In the genomic region with DNA sequence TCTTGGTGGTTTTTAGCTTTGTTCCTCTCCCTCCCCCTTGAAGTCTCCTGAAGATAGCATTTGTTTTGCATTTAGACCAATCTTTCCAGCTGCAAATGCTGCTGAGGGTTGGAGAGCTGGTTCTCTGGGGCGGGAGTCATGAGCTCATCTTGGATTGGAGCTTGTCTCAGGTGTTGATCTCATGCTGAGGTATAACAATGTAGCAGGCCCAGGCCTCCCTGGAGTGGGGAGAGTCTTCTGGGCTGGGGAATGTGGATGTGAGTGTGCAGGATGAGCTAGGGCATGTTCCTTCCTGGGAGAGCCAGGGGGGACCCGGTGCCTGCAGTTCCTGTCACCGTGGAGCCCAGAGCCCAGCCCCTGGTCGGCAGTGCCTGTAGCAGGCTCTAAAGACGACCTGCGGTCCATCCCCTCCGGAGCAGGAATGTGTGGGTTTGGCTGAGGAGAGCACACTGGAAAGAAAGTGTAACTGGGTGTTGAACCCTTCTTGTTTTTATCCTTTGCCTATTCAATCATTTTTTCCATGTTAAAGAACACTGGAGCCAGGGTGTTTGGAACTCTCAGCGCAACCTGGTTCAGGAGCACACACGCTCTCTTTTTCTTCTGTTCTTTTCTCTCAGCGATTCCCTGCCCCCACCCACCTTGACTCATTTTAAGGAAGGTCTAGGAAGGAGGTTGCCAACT, we compare ENCODE assay signal across 1 cellular context.
TF ChIP-seq lines count a peak whose summit lies in the region.

No MANE protein-coding gene starts in this region.

TF ChIP-seq in WTC11, 78 proteins besides CTCF, POLR2A, EP300 and RAD21 (continued from another document):
- peak; percentile 89; the same call in 1 of the 2 replicates for TF ChIP-seq FOXP4 (CRISPR knock-in tag; IDR thresholded peaks at IDR 0.05)
- no peak for TF ChIP-seq NFATC4 (CRISPR knock-in tag; IDR thresholded peaks at IDR 0.05)
- TF ChIP-seq, protein P1, sequence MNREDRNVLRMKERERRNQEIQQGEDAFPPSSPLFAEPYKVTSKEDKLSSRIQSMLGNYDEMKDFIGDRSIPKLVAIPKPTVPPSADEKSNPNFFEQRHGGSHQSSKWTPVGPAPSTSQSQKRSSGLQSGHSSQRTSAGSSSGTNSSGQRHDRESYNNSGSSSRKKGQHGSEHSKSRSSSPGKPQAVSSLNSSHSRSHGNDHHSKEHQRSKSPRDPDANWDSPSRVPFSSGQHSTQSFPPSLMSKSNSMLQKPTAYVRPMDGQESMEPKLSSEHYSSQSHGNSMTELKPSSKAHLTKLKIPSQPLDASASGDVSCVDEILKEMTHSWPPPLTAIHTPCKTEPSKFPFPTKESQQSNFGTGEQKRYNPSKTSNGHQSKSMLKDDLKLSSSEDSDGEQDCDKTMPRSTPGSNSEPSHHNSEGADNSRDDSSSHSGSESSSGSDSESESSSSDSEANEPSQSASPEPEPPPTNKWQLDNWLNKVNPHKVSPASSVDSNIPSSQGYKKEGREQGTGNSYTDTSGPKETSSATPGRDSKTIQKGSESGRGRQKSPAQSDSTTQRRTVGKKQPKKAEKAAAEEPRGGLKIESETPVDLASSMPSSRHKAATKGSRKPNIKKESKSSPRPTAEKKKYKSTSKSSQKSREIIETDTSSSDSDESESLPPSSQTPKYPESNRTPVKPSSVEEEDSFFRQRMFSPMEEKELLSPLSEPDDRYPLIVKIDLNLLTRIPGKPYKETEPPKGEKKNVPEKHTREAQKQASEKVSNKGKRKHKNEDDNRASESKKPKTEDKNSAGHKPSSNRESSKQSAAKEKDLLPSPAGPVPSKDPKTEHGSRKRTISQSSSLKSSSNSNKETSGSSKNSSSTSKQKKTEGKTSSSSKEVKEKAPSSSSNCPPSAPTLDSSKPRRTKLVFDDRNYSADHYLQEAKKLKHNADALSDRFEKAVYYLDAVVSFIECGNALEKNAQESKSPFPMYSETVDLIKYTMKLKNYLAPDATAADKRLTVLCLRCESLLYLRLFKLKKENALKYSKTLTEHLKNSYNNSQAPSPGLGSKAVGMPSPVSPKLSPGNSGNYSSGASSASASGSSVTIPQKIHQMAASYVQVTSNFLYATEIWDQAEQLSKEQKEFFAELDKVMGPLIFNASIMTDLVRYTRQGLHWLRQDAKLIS (CRISPR knock-in tag; IDR thresholded peaks at IDR 0.05; ENCODE audit: borderline replicate concordance), result peak; percentile 96
- TF ChIP-seq NFE2L1 (CRISPR knock-in tag; IDR thresholded peaks at IDR 0.05), result peak; percentile 35; the same call in 1 of the 2 replicates
- peak; percentile 53; the same call in 1 of the 2 replicates for TF ChIP-seq TP53 (CRISPR knock-in tag; IDR thresholded peaks at IDR 0.05)
- TF ChIP-seq GTF2I (CRISPR knock-in tag; conservative IDR thresholded peaks at IDR 0.05), result 0 out of 2 replicates have a peak, but pooled peaks have one; percentile 29
- TF ChIP-seq, protein P2, sequence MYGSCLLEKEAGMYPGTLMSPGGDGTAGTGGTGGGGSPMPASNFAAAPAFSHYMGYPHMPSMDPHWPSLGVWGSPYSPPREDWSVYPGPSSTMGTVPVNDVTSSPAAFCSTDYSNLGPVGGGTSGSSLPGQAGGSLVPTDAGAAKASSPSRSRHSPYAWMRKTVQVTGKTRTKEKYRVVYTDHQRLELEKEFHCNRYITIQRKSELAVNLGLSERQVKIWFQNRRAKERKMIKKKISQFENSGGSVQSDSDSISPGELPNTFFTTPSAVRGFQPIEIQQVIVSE (CRISPR knock-in tag; IDR thresholded peaks at IDR 0.05; ENCODE audit: borderline replicate concordance), result no peak
- TF ChIP-seq FOXK1 (CRISPR knock-in tag; IDR thresholded peaks at IDR 0.05), result peak; percentile 87
- TF ChIP-seq ZNF263 (CRISPR knock-in tag; IDR thresholded peaks at IDR 0.05; ENCODE audit: low read depth), result no peak
- 0 out of 2 replicates have a peak, but pooled peaks have one; percentile 15 for TF ChIP-seq ZNF671 (CRISPR knock-in tag; IDR thresholded peaks at IDR 0.05)
- TF ChIP-seq NR3C1 (CRISPR knock-in tag; conservative IDR thresholded peaks at IDR 0.05; ENCODE audit: low read depth), result no peak
- peak; percentile 87 for TF ChIP-seq ZBTB21 (CRISPR knock-in tag; IDR thresholded peaks at IDR 0.05; ENCODE audit: borderline replicate concordance)
- 0 out of 2 replicates have a peak, but pooled peaks have one; percentile 32 for TF ChIP-seq CREM (CRISPR knock-in tag; IDR thresholded peaks at IDR 0.05)
- TF ChIP-seq, protein P3, sequence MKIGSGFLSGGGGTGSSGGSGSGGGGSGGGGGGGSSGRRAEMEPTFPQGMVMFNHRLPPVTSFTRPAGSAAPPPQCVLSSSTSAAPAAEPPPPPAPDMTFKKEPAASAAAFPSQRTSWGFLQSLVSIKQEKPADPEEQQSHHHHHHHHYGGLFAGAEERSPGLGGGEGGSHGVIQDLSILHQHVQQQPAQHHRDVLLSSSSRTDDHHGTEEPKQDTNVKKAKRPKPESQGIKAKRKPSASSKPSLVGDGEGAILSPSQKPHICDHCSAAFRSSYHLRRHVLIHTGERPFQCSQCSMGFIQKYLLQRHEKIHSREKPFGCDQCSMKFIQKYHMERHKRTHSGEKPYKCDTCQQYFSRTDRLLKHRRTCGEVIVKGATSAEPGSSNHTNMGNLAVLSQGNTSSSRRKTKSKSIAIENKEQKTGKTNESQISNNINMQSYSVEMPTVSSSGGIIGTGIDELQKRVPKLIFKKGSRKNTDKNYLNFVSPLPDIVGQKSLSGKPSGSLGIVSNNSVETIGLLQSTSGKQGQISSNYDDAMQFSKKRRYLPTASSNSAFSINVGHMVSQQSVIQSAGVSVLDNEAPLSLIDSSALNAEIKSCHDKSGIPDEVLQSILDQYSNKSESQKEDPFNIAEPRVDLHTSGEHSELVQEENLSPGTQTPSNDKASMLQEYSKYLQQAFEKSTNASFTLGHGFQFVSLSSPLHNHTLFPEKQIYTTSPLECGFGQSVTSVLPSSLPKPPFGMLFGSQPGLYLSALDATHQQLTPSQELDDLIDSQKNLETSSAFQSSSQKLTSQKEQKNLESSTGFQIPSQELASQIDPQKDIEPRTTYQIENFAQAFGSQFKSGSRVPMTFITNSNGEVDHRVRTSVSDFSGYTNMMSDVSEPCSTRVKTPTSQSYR (CRISPR knock-in tag; IDR thresholded peaks at IDR 0.05), result peak; percentile 76; the same call in 1 of the 2 replicates
- 0 out of 2 replicates have a peak, but pooled peaks have one; percentile 42 for TF ChIP-seq SMAD3 (CRISPR knock-in tag; IDR thresholded peaks at IDR 0.05; ENCODE audit: borderline replicate concordance)
- TF ChIP-seq, protein P4, sequence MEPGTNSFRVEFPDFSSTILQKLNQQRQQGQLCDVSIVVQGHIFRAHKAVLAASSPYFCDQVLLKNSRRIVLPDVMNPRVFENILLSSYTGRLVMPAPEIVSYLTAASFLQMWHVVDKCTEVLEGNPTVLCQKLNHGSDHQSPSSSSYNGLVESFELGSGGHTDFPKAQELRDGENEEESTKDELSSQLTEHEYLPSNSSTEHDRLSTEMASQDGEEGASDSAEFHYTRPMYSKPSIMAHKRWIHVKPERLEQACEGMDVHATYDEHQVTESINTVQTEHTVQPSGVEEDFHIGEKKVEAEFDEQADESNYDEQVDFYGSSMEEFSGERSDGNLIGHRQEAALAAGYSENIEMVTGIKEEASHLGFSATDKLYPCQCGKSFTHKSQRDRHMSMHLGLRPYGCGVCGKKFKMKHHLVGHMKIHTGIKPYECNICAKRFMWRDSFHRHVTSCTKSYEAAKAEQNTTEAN (CRISPR knock-in tag; IDR thresholded peaks at IDR 0.05), result 0 out of 2 replicates have a peak, but pooled peaks have one; percentile 65
- peak; percentile 78 for TF ChIP-seq ETV6 (CRISPR knock-in tag; IDR thresholded peaks at IDR 0.05)
- no peak for TF ChIP-seq ZNF138 (CRISPR knock-in tag; conservative IDR thresholded peaks at IDR 0.05)
- TF ChIP-seq, protein P5, sequence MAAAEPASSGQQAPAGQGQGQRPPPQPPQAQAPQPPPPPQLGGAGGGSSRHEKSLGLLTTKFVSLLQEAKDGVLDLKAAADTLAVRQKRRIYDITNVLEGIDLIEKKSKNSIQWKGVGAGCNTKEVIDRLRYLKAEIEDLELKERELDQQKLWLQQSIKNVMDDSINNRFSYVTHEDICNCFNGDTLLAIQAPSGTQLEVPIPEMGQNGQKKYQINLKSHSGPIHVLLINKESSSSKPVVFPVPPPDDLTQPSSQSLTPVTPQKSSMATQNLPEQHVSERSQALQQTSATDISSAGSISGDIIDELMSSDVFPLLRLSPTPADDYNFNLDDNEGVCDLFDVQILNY (CRISPR knock-in tag; IDR thresholded peaks at IDR 0.05), result no peak
- TF ChIP-seq ZNF423 (CRISPR knock-in tag; IDR thresholded peaks at IDR 0.05), result peak; percentile 94
- TF ChIP-seq, protein P6, sequence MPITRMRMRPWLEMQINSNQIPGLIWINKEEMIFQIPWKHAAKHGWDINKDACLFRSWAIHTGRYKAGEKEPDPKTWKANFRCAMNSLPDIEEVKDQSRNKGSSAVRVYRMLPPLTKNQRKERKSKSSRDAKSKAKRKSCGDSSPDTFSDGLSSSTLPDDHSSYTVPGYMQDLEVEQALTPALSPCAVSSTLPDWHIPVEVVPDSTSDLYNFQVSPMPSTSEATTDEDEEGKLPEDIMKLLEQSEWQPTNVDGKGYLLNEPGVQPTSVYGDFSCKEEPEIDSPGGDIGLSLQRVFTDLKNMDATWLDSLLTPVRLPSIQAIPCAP (CRISPR knock-in tag; IDR thresholded peaks at IDR 0.05), result 0 out of 2 replicates have a peak, but pooled peaks have one; percentile 39
- TF ChIP-seq TEAD4 (CRISPR knock-in tag; IDR thresholded peaks at IDR 0.05), result 0 out of 2 replicates have a peak, but pooled peaks have one; percentile 56
